Comparison of ENCODE assay signal across 1 cellular context in genomic region chr10:119198438-119198837, GRCh38.
TF ChIP-seq lines count a peak whose summit lies in the region.

No MANE protein-coding gene starts in this region.

TF ChIP-seq in GM12878, 131 proteins besides CTCF, POLR2A, EP300 and RAD21 (continued from another document):
- TF ChIP-seq SMC3 (IDR thresholded peaks at IDR 0.05; ENCODE audit: borderline replicate concordance, low read length), result peak; percentile 56
